12 cellular contexts compared by ENCODE assay signal in genomic region chr5:132501961-132502931, GRCh38. TPM values are rescaled to one million over a fixed set of nuclear protein-coding genes. Genes with fewer than 3 reads are reported as not detected.
A peak's percentile ranks its signal among the peaks of the same experiment; 100 is the strongest.
DNase-seq lines count a peak whose midpoint lies in the region; ATAC-seq and TF ChIP-seq lines count a peak whose summit lies in the region.
"Had no signal": no experiment of that assay in that cellular context is flagged by ENCODE, and none has a peak within 500 bp of the region (broad histone marks: within the 10 kb centered on the region; RNA-seq: fewer than 3 reads in every experiment).

No MANE protein-coding gene starts in this region.

- no peaks in the 10 kb centered on the region for H3K36me3 ChIP-seq in breast epithelium
- no peaks in the 10 kb centered on the region for H3K36me3 ChIP-seq in right lobe of liver
- no peaks in the 10 kb centered on the region for H3K36me3 ChIP-seq in tibial nerve
- H3K36me3 ChIP-seq in testis (ENCODE audit: low read depth, missing control alignments) = no peaks in the 10 kb centered on the region

- H3K27ac ChIP-seq in breast epithelium = peak overlapping the region; percentile 45 to 48
- peak overlapping the region; percentile 43 to 81 (median 64) for H3K27ac ChIP-seq in right lobe of liver
- H3K27ac ChIP-seq in tibial nerve = peak overlapping the region; percentile 25 to 91 (median 70)
- no peak overlapping the region for H3K27ac ChIP-seq in testis

- 80% methylated on average over 1 of the region's 10 CpGs for WGBS in right lobe of liver (ENCODE audit: insufficient coverage, low coverage, low lambda C conversion rate, missing lambda C conversion rate)
- 48 to 51% methylated on average over 10 of the region's 10 CpGs for WGBS in tibial nerve, 2 donors
- WGBS in testis, 2 donors = 78 to 81% methylated on average over 7 to 10 of the region's 10 CpGs

- peaks cover 0 to 2% of the 10 kb centered on the region in 2 donors for H3K4me1 ChIP-seq in breast epithelium
- peaks cover 0 to 58% (median 32%) of the 10 kb centered on the region in 4 donors for H3K4me1 ChIP-seq in right lobe of liver
- H3K4me1 ChIP-seq in tibial nerve = peaks cover 0 to 60% (median 22%) of the 10 kb centered on the region in 4 donors
- no peaks in the 10 kb centered on the region for H3K4me1 ChIP-seq in testis

- TF ChIP-seq POLR2A in breast epithelium (IDR thresholded peaks at IDR 0.05) (no peak), right lobe of liver (IDR thresholded peaks at IDR 0.05) (no peak), tibial nerve (IDR thresholded peaks at IDR 0.05) (no peak), testis (IDR thresholded peaks at IDR 0.05) (no peak)

- DNase-seq in NCI-H2029 (lab: John Stamatoyannopoulos, UW) (peak; percentile 46), NCI-H2029 treated with DMSO at 0.1 percent for 48 hours (lab: John Stamatoyannopoulos, UW) (no peak), breast epithelium (ENCODE audit: low spot score in 2 of 2) (peak in 1 of 2 donors; percentile 16), right lobe of liver (peak; percentile 73 to 80 (median 79)), tibial nerve (ENCODE audit: low spot score in 2 of 2) (no peak), testis (no peak), SK-N-DZ (ENCODE audit: low spot score) (no peak), GM19238 (ENCODE audit: insufficient read length, low spot score) (no peak)
- DNase-seq: activated T-cell treated with anti-CD3 and anti-CD28 coated beads, Interleukin-2, amount 50 U/mL, for 24 hours; islet precursor cell; SIG-M5 had no signal

- no peak for TF ChIP-seq CTCF in breast epithelium (IDR thresholded peaks at IDR 0.05)
- TF ChIP-seq CTCF in right lobe of liver (IDR thresholded peaks at IDR 0.05) = no peak
- TF ChIP-seq CTCF in tibial nerve (IDR thresholded peaks at IDR 0.05) = no peak
- no peak for TF ChIP-seq CTCF in testis (IDR thresholded peaks at IDR 0.05)

- H3K9me3 ChIP-seq in breast epithelium (no peaks in the 10 kb centered on the region), right lobe of liver (no peaks in the 10 kb centered on the region), tibial nerve (no peaks in the 10 kb centered on the region), testis (no peaks in the 10 kb centered on the region)

- H3K4me3 ChIP-seq in breast epithelium (no peak overlapping the region), right lobe of liver (no peak overlapping the region), tibial nerve (no peak overlapping the region), testis (no peak overlapping the region)

- intact Hi-C loops in breast epithelium (cut with DNase I; ENCODE audit: low total_unique reads) = no loop called here
- intact Hi-C loops in right lobe of liver (cut with DNase I) = loop anchor here (5.0 to 10.0 kb wide), 2 partner anchors 115 to 117 kb away; no protein-coding TSS in a partner anchor
- intact Hi-C loops in testis (cut with DNase I; ENCODE audit: low total_unique reads) = no loop called here

- no peaks in the 10 kb centered on the region for H3K27me3 ChIP-seq in breast epithelium
- H3K27me3 ChIP-seq in right lobe of liver = no peaks in the 10 kb centered on the region
- no peaks in the 10 kb centered on the region for H3K27me3 ChIP-seq in tibial nerve
- no peaks in the 10 kb centered on the region for H3K27me3 ChIP-seq in testis

- TF ChIP-seq EP300 in tibial nerve (IDR thresholded peaks at IDR 0.05) = peak in 1 of 2 donors; percentile 6

- peak; percentile 44 to 62 (median 58) for ATAC-seq in right lobe of liver

RNA-seq across cellular contexts. Expression of gene IRF1, which starts 11.7 kb away (rescaled TPM):
- total RNA-seq in breast epithelium (10 to 100 TPM; 10.4 to 27.8 (median 18.0) TPM), right lobe of liver (10 to 100 TPM; 23.9 to 38.3 (median 30.2) TPM), tibial nerve (10 to 100 TPM; 15.1 to 36.9 (median 28.4) TPM), testis (10 to 100 TPM; 20.2 to 22.5 TPM)
- polyA plus RNA-seq in testis (ENCODE audit: insufficient read depth, low read depth, low replicate concordance) = 31.7 TPM
- polyA plus RNA-seq in SK-N-DZ (2014; cell fraction: cytosol; rRNA removed) = 1.4 and 1.5 TPM in 2 replicates
- 0.74 and 1.9 TPM in 2 replicates for polyA plus RNA-seq in SK-N-DZ (2014; cell fraction: nucleus; rRNA removed)

RNA-seq across cellular contexts. Expression of gene IL5, which starts 41.1 kb away (rescaled TPM):
- total RNA-seq in breast epithelium (not detected), right lobe of liver (not detected), tibial nerve (not detected), testis (10 to 100 TPM in 1 of 2 donors, 1 to 10 TPM in 1; 2.2 to 12.4 TPM)
- 5.4 TPM for polyA plus RNA-seq in testis (ENCODE audit: insufficient read depth, low read depth, low replicate concordance)
- polyA plus RNA-seq in SK-N-DZ (2014; cell fraction: cytosol; rRNA removed) = 0.19 TPM in 1 of 2 replicates, not detected in the other
- polyA plus RNA-seq in SK-N-DZ (2014; cell fraction: nucleus; rRNA removed) = not detected in 2 replicates
- total RNA-seq: LHCN-M2 had no signal

RNA-seq across cellular contexts. Expression of gene RAD50, which starts 54.5 kb away (rescaled TPM):
- total RNA-seq in breast epithelium (10 to 100 TPM; 44.2 to 47.4 (median 44.6) TPM), right lobe of liver (10 to 100 TPM; 14.1 to 27.7 (median 17.9) TPM), tibial nerve (10 to 100 TPM; 36.5 to 40.5 (median 39.2) TPM), testis (10 to 100 TPM; 38.6 to 41.6 TPM)
- polyA plus RNA-seq in testis (ENCODE audit: insufficient read depth, low read depth, low replicate concordance) = 5.0 TPM
- polyA plus RNA-seq in SK-N-DZ (2014; cell fraction: cytosol; rRNA removed) = 12.6 and 13.5 TPM in 2 replicates
- polyA plus RNA-seq in SK-N-DZ (2014; cell fraction: nucleus; rRNA removed) = 20.1 and 28.1 TPM in 2 replicates

Comparison
In these comparisons a context has a peak if more than half of its experiments do, and no peak if none do; other contexts are left out.
1. DNase-seq: peak in NCI-H2029 (single experiment) and right lobe of liver (3 of 3); none in NCI-H2029 treated with DMSO at 0.1 percent for 48 hours (single experiment), tibial nerve (0 of 2), testis (single experiment), SK-N-DZ (single experiment) and GM19238 (single experiment).
2. H3K27ac ChIP-seq: peak in breast epithelium (2 of 2), right lobe of liver (3 of 3) and tibial nerve (4 of 4); none in testis (0 of 2).
3. intact Hi-C loops: an anchor here in right lobe of liver (5.0 to 10.0 kb wide); none called in breast epithelium and testis.